In the genomic region with DNA sequence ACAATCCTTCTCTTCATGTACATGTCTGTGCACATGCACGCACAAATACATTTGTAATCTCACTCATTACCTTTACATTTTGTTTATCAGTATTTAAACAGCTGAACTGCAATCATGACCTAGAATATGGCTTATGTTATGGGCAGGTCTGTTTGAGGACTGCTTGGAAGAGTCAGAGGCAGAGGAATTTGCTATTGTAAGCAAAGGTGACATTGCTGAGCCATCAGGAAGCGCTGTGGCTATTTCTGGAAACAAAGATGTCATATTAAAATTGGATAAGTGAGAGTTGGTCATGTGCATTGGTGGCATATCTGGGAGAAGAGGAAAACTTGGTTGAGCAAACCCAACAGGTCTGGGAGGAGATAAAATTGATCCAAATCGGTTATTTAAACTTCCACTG, we compare ENCODE assay signal across 14 cellular contexts.
"Had no signal": no experiment of that assay in that cellular context is flagged by ENCODE, and none has a peak within 500 bp of the region (broad histone marks: within the 10 kb centered on the region; RNA-seq: fewer than 3 reads in every experiment).

No MANE protein-coding gene starts in this region.

- H3K4me3 ChIP-seq: coronary artery, transverse colon had no signal

- H3K9me3 ChIP-seq: transverse colon had no signal

- H3K27ac ChIP-seq: coronary artery had no signal

- H3K4me1 Mint-ChIP-seq: activated CD4-positive, alpha-beta T cell treated with anti-CD3 and anti-CD28 coated beads, Interleukin-2, amount 10 ng/mL, durations not matched to agents 7 days and 5 days had no signal

- H3K9me3 Mint-ChIP-seq: activated CD4-positive, alpha-beta T cell treated with anti-CD3 and anti-CD28 coated beads, Interleukin-2, amount 10 ng/mL, durations not matched to agents 7 days and 5 days had no signal

- DNase-seq: activated B cell treated with CpG ODN at 0.5 μM for 24 hours; activated CD4-positive, alpha-beta T cell treated with anti-CD3 and anti-CD28 coated beads, Interleukin-2, amount 10 ng/mL, durations not matched to agents 7 days and 5 days; activated CD8-positive, alpha-beta memory T cell treated with anti-CD3 and anti-CD28 coated beads for 24 hours; activated gamma-delta T cell treated with Interleukin-2 at 50 U/mL for 16 hours; amniotic stem cell; central memory CD4-positive, alpha-beta T cell; foreskin fibroblast; small intestine; stimulated activated CD4-positive, alpha-beta T cell treated with anti-CD3 and anti-CD28 coated beads, Interleukin-4, amount 100 ng/mL, for 24 hours; stimulated activated naive CD4-positive, alpha-beta T cell treated with Interleukin-2 at 50 U/mL for 16 hours; substantia nigra; transverse colon had no signal

- H3K4me3 Mint-ChIP-seq: activated B cell treated with CpG ODN at 0.5 μM for 24 hours; activated CD4-positive, alpha-beta T cell treated with anti-CD3 and anti-CD28 coated beads, Interleukin-2, amount 10 ng/mL, durations not matched to agents 7 days and 5 days; activated naive CD8-positive, alpha-beta T cell had no signal

- H3K36me3 ChIP-seq: transverse colon had no signal

- H3K27me3 ChIP-seq: transverse colon had no signal

- H3K27ac Mint-ChIP-seq: activated B cell treated with CpG ODN at 0.5 μM for 24 hours; activated CD4-positive, alpha-beta T cell treated with anti-CD3 and anti-CD28 coated beads, Interleukin-2, amount 10 ng/mL, durations not matched to agents 7 days and 5 days; activated naive CD8-positive, alpha-beta T cell had no signal

- H3K27me3 Mint-ChIP-seq: activated B cell treated with CpG ODN at 0.5 μM for 24 hours; activated CD4-positive, alpha-beta T cell treated with anti-CD3 and anti-CD28 coated beads, Interleukin-2, amount 10 ng/mL, durations not matched to agents 7 days and 5 days; activated naive CD8-positive, alpha-beta T cell had no signal
